ENCODE assay signal across 32 cellular contexts in genomic region chr16:65531475-65531874, GRCh38.
"Had no signal": no experiment of that assay in that cellular context is flagged by ENCODE, and none has a peak within 500 bp of the region (broad histone marks: within the 10 kb centered on the region; RNA-seq: fewer than 3 reads in every experiment).

No MANE protein-coding gene starts in this region.

- H3K27ac ChIP-seq: adrenal gland, ascending aorta, cardiac muscle cell, coronary artery, lower lobe of right lung, right lobe of liver, WERI-Rb-1 had no signal

- H3K36me3 ChIP-seq: adrenal gland, ascending aorta, cardiac muscle cell, heart right ventricle, left lung, lower lobe of right lung, ovary, right lobe of liver, WERI-Rb-1 had no signal

- H3K4me1 Mint-ChIP-seq: activated CD4-positive, alpha-beta T cell treated with anti-CD3 and anti-CD28 coated beads, Interleukin-2, amount 10 ng/mL, durations not matched to agents 24 days and 14 days; activated naive CD8-positive, alpha-beta T cell treated with anti-CD3 and anti-CD28 coated beads for 36 hours; natural killer cell; stimulated activated effector memory CD8-positive, alpha-beta T cell treated with anti-CD3 and anti-CD28 coated beads, Interleukin-12 subunit alpha, Interleukin-12 subunit beta, amount 100 ng/mL, for 72 hours; stimulated activated naive CD8-positive, alpha-beta T cell treated with anti-CD3 and anti-CD28 coated beads, Interleukin-15, amount 100 ng/mL, for 72 hours had no signal

- DNase-seq: activated CD4-positive, alpha-beta memory T cell treated with anti-CD3 and anti-CD28 coated beads for 36 hours; activated CD4-positive, alpha-beta T cell treated with anti-CD3 and anti-CD28 coated beads, Interleukin-2, amount 10 ng/mL, durations not matched to agents 24 days and 14 days; activated CD4-positive, CD25-positive, alpha-beta regulatory T cell treated with anti-CD3 and anti-CD28 coated beads, Interleukin-2, amount 50 U/mL, for 72 hours; activated CD8-positive, alpha-beta memory T cell treated with anti-CD3 and anti-CD28 coated beads, Interleukin-2, amount 50 U/mL, for 4 hours; activated effector memory CD4-positive, alpha-beta T cell treated with anti-CD3 and anti-CD28 coated beads, Interleukin-2, amount 50 U/mL, for 16 hours; activated naive CD4-positive, alpha-beta T cell treated with anti-CD3 and anti-CD28 coated beads for 36 hours; activated naive CD8-positive, alpha-beta T cell treated with anti-CD3 and anti-CD28 coated beads for 36 hours; activated T-cell treated with anti-CD3 and anti-CD28 coated beads, Interleukin-2, amount 50 U/mL, for 1 hour; adrenal gland; effector memory CD8-positive, alpha-beta T cell; erythroblast; foreskin fibroblast; heart right ventricle; left lung; lower lobe of right lung; mesendoderm; natural killer cell; ovary; right lobe of liver; stimulated activated CD4-positive, alpha-beta T cell treated with anti-CD3 and anti-CD28 coated beads, Interleukin-4, amount 100 ng/mL, for 24 hours; stimulated activated naive CD8-positive, alpha-beta T cell treated with anti-CD3 and anti-CD28 coated beads, Interleukin-15, amount 100 ng/mL, for 72 hours; substantia nigra; T-helper 9 cell; WERI-Rb-1 had no signal

- H3K4me3 ChIP-seq: adrenal gland, cardiac muscle cell, left lung, right lobe of liver had no signal

- H3K27me3 ChIP-seq: adrenal gland, ascending aorta, cardiac muscle cell, heart right ventricle, left lung, ovary, right lobe of liver had no signal

- H3K9me3 ChIP-seq: adrenal gland, ascending aorta, lower lobe of right lung, ovary, right lobe of liver had no signal

- H3K4me3 Mint-ChIP-seq: activated CD4-positive, alpha-beta memory T cell treated with anti-CD3 and anti-CD28 coated beads for 36 hours; activated CD4-positive, alpha-beta T cell treated with anti-CD3 and anti-CD28 coated beads, Interleukin-2, amount 10 ng/mL, durations not matched to agents 24 days and 14 days; activated naive CD4-positive, alpha-beta T cell treated with anti-CD3 and anti-CD28 coated beads for 36 hours; activated naive CD8-positive, alpha-beta T cell treated with anti-CD3 and anti-CD28 coated beads for 36 hours; activated T-helper 1 cell treated with anti-CD3 and anti-CD28 coated beads, Interleukin-12 subunit alpha, Interleukin-12 subunit beta, Interleukin-2, Interleukin-4 antibody, amounts not matched to agents 30 ng/mL and 10 ng/mL and 1 ng/mL, durations not matched to agents 14 hours and 24 hours and 36 hours; effector memory CD8-positive, alpha-beta T cell; natural killer cell; stimulated activated effector memory CD8-positive, alpha-beta T cell treated with anti-CD3 and anti-CD28 coated beads, Interleukin-12 subunit alpha, Interleukin-12 subunit beta, amount 100 ng/mL, for 72 hours; stimulated activated naive CD8-positive, alpha-beta T cell treated with anti-CD3 and anti-CD28 coated beads, Interleukin-15, amount 100 ng/mL, for 72 hours; T-helper 1 cell treated with Interleukin-12 subunit alpha and Interleukin-12 subunit beta and Interleukin-4 antibody, amounts not matched to agents 30 μg/mL and 1 μg/mL, for 36 hours had no signal

- H3K4me1 ChIP-seq: adrenal gland, ascending aorta, left lung, lower lobe of right lung, right lobe of liver had no signal

- H3K27me3 Mint-ChIP-seq: activated CD4-positive, alpha-beta memory T cell treated with anti-CD3 and anti-CD28 coated beads for 36 hours; activated CD4-positive, alpha-beta T cell treated with anti-CD3 and anti-CD28 coated beads, Interleukin-2, amount 10 ng/mL, durations not matched to agents 24 days and 14 days; activated naive CD8-positive, alpha-beta T cell treated with anti-CD3 and anti-CD28 coated beads for 36 hours; effector memory CD8-positive, alpha-beta T cell; stimulated activated naive CD8-positive, alpha-beta T cell treated with anti-CD3 and anti-CD28 coated beads, Interleukin-15, amount 100 ng/mL, for 72 hours had no signal

- ATAC-seq: effector memory CD8-positive, alpha-beta T cell; left lung; lower lobe of right lung; natural killer cell; stimulated activated effector memory CD8-positive, alpha-beta T cell treated with anti-CD3 and anti-CD28 coated beads, Interleukin-12 subunit alpha, Interleukin-12 subunit beta, amount 100 ng/mL, for 72 hours; stimulated activated naive CD8-positive, alpha-beta T cell treated with anti-CD3 and anti-CD28 coated beads, Interleukin-15, amount 100 ng/mL, for 72 hours had no signal

- H3K27ac Mint-ChIP-seq: activated CD4-positive, alpha-beta memory T cell treated with anti-CD3 and anti-CD28 coated beads for 36 hours; activated CD4-positive, alpha-beta T cell treated with anti-CD3 and anti-CD28 coated beads, Interleukin-2, amount 10 ng/mL, durations not matched to agents 24 days and 14 days; activated naive CD4-positive, alpha-beta T cell treated with anti-CD3 and anti-CD28 coated beads for 36 hours; activated naive CD8-positive, alpha-beta T cell treated with anti-CD3 and anti-CD28 coated beads for 36 hours; activated T-helper 1 cell treated with anti-CD3 and anti-CD28 coated beads, Interleukin-12 subunit alpha, Interleukin-12 subunit beta, Interleukin-2, Interleukin-4 antibody, amounts not matched to agents 30 ng/mL and 10 ng/mL and 1 ng/mL, durations not matched to agents 14 hours and 24 hours and 36 hours; effector memory CD8-positive, alpha-beta T cell; natural killer cell; progenitor cell of endocrine pancreas; stimulated activated effector memory CD8-positive, alpha-beta T cell treated with anti-CD3 and anti-CD28 coated beads, Interleukin-12 subunit alpha, Interleukin-12 subunit beta, amount 100 ng/mL, for 72 hours; stimulated activated naive CD8-positive, alpha-beta T cell treated with anti-CD3 and anti-CD28 coated beads, Interleukin-15, amount 100 ng/mL, for 72 hours; T-helper 1 cell treated with Interleukin-12 subunit alpha and Interleukin-12 subunit beta and Interleukin-4 antibody, amounts not matched to agents 30 μg/mL and 1 μg/mL, for 36 hours had no signal

- H3K9me3 Mint-ChIP-seq: activated CD4-positive, alpha-beta T cell treated with anti-CD3 and anti-CD28 coated beads, Interleukin-2, amount 10 ng/mL, durations not matched to agents 24 days and 14 days had no signal

- H3K36me3 Mint-ChIP-seq: activated CD4-positive, alpha-beta memory T cell treated with anti-CD3 and anti-CD28 coated beads for 36 hours; activated naive CD8-positive, alpha-beta T cell treated with anti-CD3 and anti-CD28 coated beads for 36 hours; brain; natural killer cell; stimulated activated effector memory CD8-positive, alpha-beta T cell treated with anti-CD3 and anti-CD28 coated beads, Interleukin-12 subunit alpha, Interleukin-12 subunit beta, amount 100 ng/mL, for 72 hours had no signal
